ENCODE assay signal across 10 cellular contexts in genomic region chr7:620052-620451, GRCh38.
DNase-seq lines count a peak whose midpoint lies in the region; ATAC-seq and TF ChIP-seq lines count a peak whose summit lies in the region.
"Had no signal": no experiment of that assay in that cellular context is flagged by ENCODE, and none has a peak within 500 bp of the region (broad histone marks: within the 10 kb centered on the region; RNA-seq: fewer than 3 reads in every experiment).

No MANE protein-coding gene starts in this region.

- peaks cover 36% of the 10 kb centered on the region for H3K4me1 Mint-ChIP-seq in T-helper 1 cell treated with Interleukin-12 subunit alpha and Interleukin-12 subunit beta and Interleukin-4 antibody, amounts not matched to agents 30 μg/mL and 1 μg/mL, for 36 hours (ENCODE audit: low read depth)
- H3K4me1 Mint-ChIP-seq in stimulated activated naive CD8-positive, alpha-beta T cell treated with anti-CD3 and anti-CD28 coated beads, Interleukin-15, amount 100 ng/mL, for 72 hours: peaks cover 71% of the 10 kb centered on the region

- no peak overlapping the region for H3K4me2 ChIP-seq in fibroblast of lung (ENCODE audit: extremely low read depth, insufficient read depth, low read length)

- no peaks in the 10 kb centered on the region for H3K27me3 Mint-ChIP-seq in T-helper 1 cell treated with Interleukin-12 subunit alpha and Interleukin-12 subunit beta and Interleukin-4 antibody, amounts not matched to agents 30 μg/mL and 1 μg/mL, for 36 hours (ENCODE audit: low read depth)
- no peaks in the 10 kb centered on the region for H3K27me3 Mint-ChIP-seq in stimulated activated naive CD8-positive, alpha-beta T cell treated with anti-CD3 and anti-CD28 coated beads, Interleukin-15, amount 100 ng/mL, for 72 hours
- H3K27me3 Mint-ChIP-seq: memory B cell had no signal

- peaks cover 55% of the 10 kb centered on the region for H3K9me3 Mint-ChIP-seq in T-helper 1 cell treated with Interleukin-12 subunit alpha and Interleukin-12 subunit beta and Interleukin-4 antibody, amounts not matched to agents 30 μg/mL and 1 μg/mL, for 36 hours
- H3K9me3 Mint-ChIP-seq in stimulated activated naive CD8-positive, alpha-beta T cell treated with anti-CD3 and anti-CD28 coated beads, Interleukin-15, amount 100 ng/mL, for 72 hours: peaks cover 45 to 55% of the 10 kb centered on the region in 2 donors

- H3K27ac ChIP-seq in fibroblast of lung (ENCODE audit: insufficient read depth, low read length): no peak overlapping the region

- H3K79me2 ChIP-seq in fibroblast of lung (ENCODE audit: control insufficient read depth, insufficient read depth, low read length): no peaks in the 10 kb centered on the region

- H3K4me1 ChIP-seq in fibroblast of lung (ENCODE audit: control insufficient read depth, extremely low read depth, insufficient read depth, low read length): no peaks in the 10 kb centered on the region

- H4K20me1 ChIP-seq in fibroblast of lung (ENCODE audit: control insufficient read depth, extremely low read depth, insufficient read depth, low read length): no peaks in the 10 kb centered on the region

- H3K27me3 ChIP-seq in fibroblast of lung (ENCODE audit: control insufficient read depth, insufficient read depth, low read length): no peaks in the 10 kb centered on the region

- no peak overlapping the region for H3K4me3 ChIP-seq in fibroblast of lung (replicated peaks in 1 of 4; ENCODE audit: control extremely low read depth in 1 of 4, insufficient read depth in 1 of 4, low read depth in 3 of 4, low read length in 4 of 4)

- peak; percentile 61 for ATAC-seq in stimulated activated naive CD8-positive, alpha-beta T cell treated with anti-CD3 and anti-CD28 coated beads, Interleukin-15, amount 100 ng/mL, for 72 hours

- TF ChIP-seq CTCF in fibroblast of lung (conservative IDR thresholded peaks at IDR 0.05 in 1 of 2, IDR thresholded peaks at IDR 0.05 in 1 of 2; ENCODE audit: low read depth in 1 of 2, low read length in 2 of 2): no peak

- H2AFZ ChIP-seq in fibroblast of lung (ENCODE audit: low read length): no peak overlapping the region

- no peaks in the 10 kb centered on the region for H3K9me3 ChIP-seq in fibroblast of lung (ENCODE audit: control insufficient read depth, insufficient read depth, low read depth, low read length)

- DNase-seq in activated CD8-positive, alpha-beta memory T cell treated with anti-CD3 and anti-CD28 coated beads for 24 hours: peak; percentile 71
- no peak for DNase-seq in activated CD8-positive, alpha-beta memory T cell treated with anti-CD3 and anti-CD28 coated beads, Interleukin-2, amount 50 U/mL, for 4 hours
- DNase-seq in fibroblast of lung (ENCODE audit: low read depth in 2 of 2): peak; percentile 87 to 93
- DNase-seq in stimulated activated naive CD8-positive, alpha-beta T cell treated with anti-CD3 and anti-CD28 coated beads, Interleukin-15, amount 100 ng/mL, for 72 hours: peak in 1 of 2 donors; percentile 40
- DNase-seq in HUDEP-2 (lab: John Stamatoyannopoulos, UW; ENCODE audit: unreplicated experiment in 76 of 76): no peak
- no peak for DNase-seq in OCI-M2 (lab: John Stamatoyannopoulos, UW; ENCODE audit: unreplicated experiment)
- DNase-seq in GM19240 (ENCODE audit: insufficient read length, low spot score): no peak
- DNase-seq: NCI-H82 had no signal

- no peak overlapping the region for H3K9ac ChIP-seq in fibroblast of lung (ENCODE audit: insufficient read depth, low read length)

- H3K36me3 Mint-ChIP-seq in T-helper 1 cell treated with Interleukin-12 subunit alpha and Interleukin-12 subunit beta and Interleukin-4 antibody, amounts not matched to agents 30 μg/mL and 1 μg/mL, for 36 hours (ENCODE audit: low read depth): peaks cover 44% of the 10 kb centered on the region

- H3K4me3 Mint-ChIP-seq in T-helper 1 cell treated with Interleukin-12 subunit alpha and Interleukin-12 subunit beta and Interleukin-4 antibody, amounts not matched to agents 30 μg/mL and 1 μg/mL, for 36 hours: no peak overlapping the region
- H3K4me3 Mint-ChIP-seq in stimulated activated naive CD8-positive, alpha-beta T cell treated with anti-CD3 and anti-CD28 coated beads, Interleukin-15, amount 100 ng/mL, for 72 hours: peak overlapping the region; percentile 87 to 92
- H3K4me3 Mint-ChIP-seq: memory B cell had no signal

- peak overlapping the region; percentile 77 for H3K27ac Mint-ChIP-seq in T-helper 1 cell treated with Interleukin-12 subunit alpha and Interleukin-12 subunit beta and Interleukin-4 antibody, amounts not matched to agents 30 μg/mL and 1 μg/mL, for 36 hours
- peak overlapping the region; percentile 98 to 100 for H3K27ac Mint-ChIP-seq in stimulated activated naive CD8-positive, alpha-beta T cell treated with anti-CD3 and anti-CD28 coated beads, Interleukin-15, amount 100 ng/mL, for 72 hours
- H3K27ac Mint-ChIP-seq: memory B cell had no signal

- H3K36me3 ChIP-seq in fibroblast of lung (ENCODE audit: control insufficient read depth, insufficient read depth, low read length): no peaks in the 10 kb centered on the region

Comparison
In these comparisons a context has a peak if more than half of its experiments do, and no peak if none do; other contexts are left out.
1. DNase-seq: peak in activated CD8-positive, alpha-beta memory T cell treated with anti-CD3 and anti-CD28 coated beads for 24 hours (single experiment) and fibroblast of lung (2 of 2); none in activated CD8-positive, alpha-beta memory T cell treated with anti-CD3 and anti-CD28 coated beads, Interleukin-2, amount 50 U/mL, for 4 hours (single experiment), HUDEP-2 (0 of 76), OCI-M2 (single experiment) and GM19240 (single experiment).